8 cellular contexts compared by ENCODE assay signal in genomic region chr19:35757231-35757748, GRCh38. TPM values are rescaled to one million over a fixed set of nuclear protein-coding genes. Genes with fewer than 3 reads are reported as not detected.
DNase-seq lines count a peak whose midpoint lies in the region; ATAC-seq and TF ChIP-seq lines count a peak whose summit lies in the region.

No MANE protein-coding gene starts in this region.

- peak overlapping the region; percentile 90 for H3K27ac Mint-ChIP-seq in activated T-helper 1 cell treated with anti-CD3 and anti-CD28 coated beads, Interleukin-12 subunit alpha, Interleukin-12 subunit beta, Interleukin-2, Interleukin-4 antibody, amounts not matched to agents 30 ng/mL and 10 ng/mL and 1 ng/mL, durations not matched to agents 14 hours and 24 hours and 36 hours

- no peaks in the 10 kb centered on the region for H3K4me1 ChIP-seq in foreskin keratinocyte
- peaks cover 11% of the 10 kb centered on the region for H3K4me1 ChIP-seq in neuron (ENCODE audit: insufficient read depth, low read length)

- peaks cover 40% of the 10 kb centered on the region for H3K36me3 ChIP-seq in neuron (ENCODE audit: insufficient read depth, low read length)

- H2AFZ ChIP-seq in neuron (ENCODE audit: low read depth, low read length), result no peak overlapping the region

- peak overlapping the region; percentile 89 for H3K4me3 Mint-ChIP-seq in activated T-helper 1 cell treated with anti-CD3 and anti-CD28 coated beads, Interleukin-12 subunit alpha, Interleukin-12 subunit beta, Interleukin-2, Interleukin-4 antibody, amounts not matched to agents 30 ng/mL and 10 ng/mL and 1 ng/mL, durations not matched to agents 14 hours and 24 hours and 36 hours

- no peaks in the 10 kb centered on the region for H3K9me3 ChIP-seq in neuron (ENCODE audit: low read length)

- TF ChIP-seq CTCF in foreskin keratinocyte (conservative IDR thresholded peaks at IDR 0.05), result peak; percentile 9
- no peak for TF ChIP-seq CTCF in GM13977 (IDR thresholded peaks at IDR 0.05; ENCODE audit: extremely low read depth, insufficient read depth, missing control alignments)

- DNase-seq in GM04503 (ENCODE audit: low read depth) (peak; percentile 64), HPDE6-E6E7 (ENCODE audit: extremely low spot score) (peak; percentile 29), foreskin keratinocyte (peak; percentile 28 to 51), GM13977 (ENCODE audit: low spot score) (no peak), NCI-H510A treated with DMSO at 0.1 percent for 48 hours (lab: John Stamatoyannopoulos, UW) (no peak)
- no peak for DNase-seq in activated T-helper 1 cell treated with anti-CD3 and anti-CD28 coated beads, Interleukin-12 subunit alpha, Interleukin-12 subunit beta, Interleukin-2, Interleukin-4 antibody, amounts not matched to agents 30 ng/mL and 10 ng/mL and 1 ng/mL, durations not matched to agents 14 hours and 24 hours and 36 hours (ENCODE audit: low spot score)

- no peaks in the 10 kb centered on the region for H3K9me3 Mint-ChIP-seq in activated T-helper 1 cell treated with anti-CD3 and anti-CD28 coated beads, Interleukin-12 subunit alpha, Interleukin-12 subunit beta, Interleukin-2, Interleukin-4 antibody, amounts not matched to agents 30 ng/mL and 10 ng/mL and 1 ng/mL, durations not matched to agents 14 hours and 24 hours and 36 hours

- no peaks in the 10 kb centered on the region for H3K27me3 ChIP-seq in foreskin keratinocyte
- no peaks in the 10 kb centered on the region for H3K27me3 ChIP-seq in neuron (ENCODE audit: insufficient read depth, low read length)

- peak overlapping the region; percentile 95 for H3K4me3 ChIP-seq in neuron (ENCODE audit: low read length)

- peaks cover 24% of the 10 kb centered on the region for H3K36me3 Mint-ChIP-seq in activated T-helper 1 cell treated with anti-CD3 and anti-CD28 coated beads, Interleukin-12 subunit alpha, Interleukin-12 subunit beta, Interleukin-2, Interleukin-4 antibody, amounts not matched to agents 30 ng/mL and 10 ng/mL and 1 ng/mL, durations not matched to agents 14 hours and 24 hours and 36 hours (ENCODE audit: low read depth)

- peaks cover 29% of the 10 kb centered on the region for H3K4me1 Mint-ChIP-seq in activated T-helper 1 cell treated with anti-CD3 and anti-CD28 coated beads, Interleukin-12 subunit alpha, Interleukin-12 subunit beta, Interleukin-2, Interleukin-4 antibody, amounts not matched to agents 30 ng/mL and 10 ng/mL and 1 ng/mL, durations not matched to agents 14 hours and 24 hours and 36 hours (ENCODE audit: low read depth)

- no peaks in the 10 kb centered on the region for H3K27me3 Mint-ChIP-seq in activated T-helper 1 cell treated with anti-CD3 and anti-CD28 coated beads, Interleukin-12 subunit alpha, Interleukin-12 subunit beta, Interleukin-2, Interleukin-4 antibody, amounts not matched to agents 30 ng/mL and 10 ng/mL and 1 ng/mL, durations not matched to agents 14 hours and 24 hours and 36 hours (ENCODE audit: insufficient read depth)

- in situ Hi-C loops in GM13977 (cut with MboI; ENCODE audit: low pct_unique_long_range_greater_than_20kb, low sequenced_read_pairs, unreplicated experiment), result no loop called here

- intact Hi-C loops in activated T-helper 1 cell treated with anti-CD3 and anti-CD28 coated beads, Interleukin-12 subunit alpha, Interleukin-12 subunit beta, Interleukin-2, Interleukin-4 antibody, amounts not matched to agents 30 ng/mL and 10 ng/mL and 1 ng/mL, durations not matched to agents 14 hours and 24 hours and 36 hours (cut with micrococcal nuclease), result loop anchor here (5.0 kb wide), 1 partner anchor 210 kb away; the partner anchor contains the start of gene TMEM147

- no peak overlapping the region for H3K27ac ChIP-seq in foreskin keratinocyte

- ATAC-seq in foreskin keratinocyte, result peak; percentile 2
- no peak for ATAC-seq in GM21723 (IDR thresholded peaks at IDR 0.05; ENCODE audit: unreplicated experiment)

RNA-seq across cellular contexts. Expression of gene HSPB6, which starts 0.5 kb away (rescaled TPM):
- total RNA-seq in activated T-helper 1 cell treated with anti-CD3 and anti-CD28 coated beads, Interleukin-12 subunit alpha, Interleukin-12 subunit beta, Interleukin-2, Interleukin-4 antibody, amounts not matched to agents 30 ng/mL and 10 ng/mL and 1 ng/mL, durations not matched to agents 14 hours and 24 hours and 36 hours, result 0.78 TPM in 1 of 2 replicates, not detected in the other
- total RNA-seq in foreskin keratinocyte, result 0.07 and 0.10 TPM in 2 replicates
- polyA plus RNA-seq in foreskin keratinocyte, result 0.39 and 0.46 TPM in 2 replicates

RNA-seq across cellular contexts. Expression of gene PROSER3, which starts 0.7 kb away (rescaled TPM):
- 39.5 and 45.1 TPM in 2 replicates for total RNA-seq in activated T-helper 1 cell treated with anti-CD3 and anti-CD28 coated beads, Interleukin-12 subunit alpha, Interleukin-12 subunit beta, Interleukin-2, Interleukin-4 antibody, amounts not matched to agents 30 ng/mL and 10 ng/mL and 1 ng/mL, durations not matched to agents 14 hours and 24 hours and 36 hours
- total RNA-seq in foreskin keratinocyte, result 13.6 and 15.6 TPM in 2 replicates
- 5.5 and 6.9 TPM in 2 replicates for polyA plus RNA-seq in foreskin keratinocyte

RNA-seq across cellular contexts. Expression of gene LIN37, which starts 8.9 kb away (rescaled TPM):
- 9.3 and 9.8 TPM in 2 replicates for total RNA-seq in activated T-helper 1 cell treated with anti-CD3 and anti-CD28 coated beads, Interleukin-12 subunit alpha, Interleukin-12 subunit beta, Interleukin-2, Interleukin-4 antibody, amounts not matched to agents 30 ng/mL and 10 ng/mL and 1 ng/mL, durations not matched to agents 14 hours and 24 hours and 36 hours
- 9.5 and 12.8 TPM in 2 replicates for total RNA-seq in foreskin keratinocyte
- 15.7 and 16.3 TPM in 2 replicates for polyA plus RNA-seq in foreskin keratinocyte

RNA-seq across cellular contexts. Expression of gene PSENEN, which starts 11.8 kb away (rescaled TPM):
- 50.6 and 54.6 TPM in 2 replicates for total RNA-seq in activated T-helper 1 cell treated with anti-CD3 and anti-CD28 coated beads, Interleukin-12 subunit alpha, Interleukin-12 subunit beta, Interleukin-2, Interleukin-4 antibody, amounts not matched to agents 30 ng/mL and 10 ng/mL and 1 ng/mL, durations not matched to agents 14 hours and 24 hours and 36 hours
- 63.7 and 75.8 TPM in 2 replicates for total RNA-seq in foreskin keratinocyte
- 118 and 136 TPM in 2 replicates for polyA plus RNA-seq in foreskin keratinocyte

RNA-seq across cellular contexts. Expression of gene U2AF1L4, which starts 12.1 kb away (rescaled TPM):
- total RNA-seq in activated T-helper 1 cell treated with anti-CD3 and anti-CD28 coated beads, Interleukin-12 subunit alpha, Interleukin-12 subunit beta, Interleukin-2, Interleukin-4 antibody, amounts not matched to agents 30 ng/mL and 10 ng/mL and 1 ng/mL, durations not matched to agents 14 hours and 24 hours and 36 hours, result 28.1 and 29.7 TPM in 2 replicates
- 10.4 and 12.7 TPM in 2 replicates for total RNA-seq in foreskin keratinocyte
- 15.1 and 18.4 TPM in 2 replicates for polyA plus RNA-seq in foreskin keratinocyte

Comparison
In these comparisons a context has a peak if more than half of its experiments do, and no peak if none do; other contexts are left out.
1. DNase-seq: peak in GM04503 (single experiment), HPDE6-E6E7 (single experiment) and foreskin keratinocyte (2 of 2); none in activated T-helper 1 cell treated with anti-CD3 and anti-CD28 coated beads, Interleukin-12 subunit alpha, Interleukin-12 subunit beta, Interleukin-2, Interleukin-4 antibody, amounts not matched to agents 30 ng/mL and 10 ng/mL and 1 ng/mL, durations not matched to agents 14 hours and 24 hours and 36 hours (single experiment), GM13977 (single experiment) and NCI-H510A treated with DMSO at 0.1 percent for 48 hours (single experiment).